ENCODE assay signal across 8 cellular contexts in genomic region chr12:123232472-123232806, GRCh38. TPM values are rescaled to one million over a fixed set of nuclear protein-coding genes. Genes with fewer than 3 reads are reported as not detected.
DNase-seq lines count a peak whose midpoint lies in the region; ATAC-seq and TF ChIP-seq lines count a peak whose summit lies in the region.

No MANE protein-coding gene starts in this region.

- H3K9me3 ChIP-seq in Peyer's patch (no peaks in the 10 kb centered on the region), neutrophil (no peaks in the 10 kb centered on the region)

- H3K4me3 ChIP-seq in Peyer's patch (peak overlapping the region; percentile 66 to 71 (median 70)), epithelial cell of proximal tubule (ENCODE audit: low read depth, low read length) (peak overlapping the region; percentile 66), neutrophil (ENCODE audit: low read depth in 1 of 2, low read length in 1 of 2) (peak overlapping the region; percentile 97)

- H3K4me1 ChIP-seq in Peyer's patch (peaks cover 0 to 40% (median 7%) of the 10 kb centered on the region in 4 donors), neutrophil (ENCODE audit: control insufficient read depth in 1 of 2, insufficient read depth in 1 of 2, low read depth in 1 of 2, low read length in 1 of 2) (peaks cover 36 to 48% of the 10 kb centered on the region in 2 experiments)

- H3K27ac ChIP-seq in Peyer's patch (peak overlapping the region; percentile 83 to 95 (median 92)), neutrophil (peak overlapping the region; percentile 91)

- no peaks in the 10 kb centered on the region for H3K36me3 ChIP-seq in Peyer's patch
- no peaks in the 10 kb centered on the region for H3K36me3 ChIP-seq in neutrophil

- TF ChIP-seq CTCF in Peyer's patch (IDR thresholded peaks at IDR 0.05) (no peak), epithelial cell of proximal tubule (conservative IDR thresholded peaks at IDR 0.05; ENCODE audit: low read depth, low read length) (no peak), neutrophil (IDR thresholded peaks at IDR 0.05) (no peak)

- peak; percentile 6 for ATAC-seq in GM18907 (IDR thresholded peaks at IDR 0.05; ENCODE audit: unreplicated experiment)

- H3K27me3 ChIP-seq in Peyer's patch (no peaks in the 10 kb centered on the region), neutrophil (no peaks in the 10 kb centered on the region)

- no peak for DNase-seq in Peyer's patch
- no peak for DNase-seq in epithelial cell of proximal tubule (ENCODE audit: low read depth)
- no peak for DNase-seq in NCI-H446 treated with DMSO at 0.1 percent for 48 hours (lab: John Stamatoyannopoulos, UW)
- DNase-seq in kidney glomerular epithelial cell (lab: John Stamatoyannopoulos, UW) = no peak
- no peak for DNase-seq in NCI-H2081 (lab: John Stamatoyannopoulos, UW)
- DNase-seq in T-helper 9 cell = no peak

- TF ChIP-seq POLR2A in Peyer's patch (IDR thresholded peaks at IDR 0.05) = no peak

RNA-seq across cellular contexts. Expression of gene MPHOSPH9, which starts 0.5 kb away (rescaled TPM):
- total RNA-seq in Peyer's patch (10 to 100 TPM; 26.0 to 71.0 (median 35.6) TPM), epithelial cell of proximal tubule (47.8 and 52.6 TPM in 2 replicates)

RNA-seq across cellular contexts. Expression of gene MTRFR, which starts 0.8 kb away (rescaled TPM):
- total RNA-seq in Peyer's patch (10 to 100 TPM; 10.2 to 23.1 (median 17.1) TPM), epithelial cell of proximal tubule (13.8 and 31.2 TPM in 2 replicates)

RNA-seq across cellular contexts. Expression of gene CDK2AP1, which starts 39.2 kb away (rescaled TPM):
- 10 to 100 TPM; 29.7 to 78.4 (median 39.1) TPM for total RNA-seq in Peyer's patch
- total RNA-seq in epithelial cell of proximal tubule = 236 and 247 TPM in 2 replicates
